Comparison of ENCODE assay signal across 9 cellular contexts in genomic region chr4:90960433-90960832, GRCh38.
"Had no signal": no experiment of that assay in that cellular context is flagged by ENCODE, and none has a peak within 500 bp of the region (broad histone marks: within the 10 kb centered on the region; RNA-seq: fewer than 3 reads in every experiment).

No MANE protein-coding gene starts in this region.

- H3K9me3 Mint-ChIP-seq: activated CD4-positive, alpha-beta T cell treated with anti-CD3 and anti-CD28 coated beads, Interleukin-2, amount 10 ng/mL, durations not matched to agents 24 days and 14 days; activated T-helper 1 cell treated with anti-CD3 and anti-CD28 coated beads, Interleukin-12 subunit alpha, Interleukin-12 subunit beta, Interleukin-2, Interleukin-4 antibody, amounts not matched to agents 30 ng/mL and 10 ng/mL and 1 ng/mL, durations not matched to agents 14 hours and 24 hours and 36 hours; stimulated activated memory B cell treated with anti-CD40 and anti-IgM and Interleukin-4, amounts not matched to agents 10 μg/mL and 1 μg/mL and 100 μg/mL, for 72 hours had no signal

- ATAC-seq: natural killer cell; right lobe of liver; stimulated activated memory B cell treated with anti-CD40 and anti-IgM and Interleukin-4, amounts not matched to agents 10 μg/mL and 1 μg/mL and 100 μg/mL, for 72 hours had no signal

- H3K27ac Mint-ChIP-seq: activated CD4-positive, alpha-beta T cell treated with anti-CD3 and anti-CD28 coated beads, Interleukin-2, amount 10 ng/mL, durations not matched to agents 24 days and 14 days; activated T-helper 1 cell treated with anti-CD3 and anti-CD28 coated beads, Interleukin-12 subunit alpha, Interleukin-12 subunit beta, Interleukin-2, Interleukin-4 antibody, amounts not matched to agents 30 ng/mL and 10 ng/mL and 1 ng/mL, durations not matched to agents 14 hours and 24 hours and 36 hours; natural killer cell; stimulated activated memory B cell treated with anti-CD40 and anti-IgM and Interleukin-4, amounts not matched to agents 10 μg/mL and 1 μg/mL and 100 μg/mL, for 72 hours had no signal

- H3K4me3 Mint-ChIP-seq: activated CD4-positive, alpha-beta T cell treated with anti-CD3 and anti-CD28 coated beads, Interleukin-2, amount 10 ng/mL, durations not matched to agents 24 days and 14 days; activated T-helper 1 cell treated with anti-CD3 and anti-CD28 coated beads, Interleukin-12 subunit alpha, Interleukin-12 subunit beta, Interleukin-2, Interleukin-4 antibody, amounts not matched to agents 30 ng/mL and 10 ng/mL and 1 ng/mL, durations not matched to agents 14 hours and 24 hours and 36 hours; natural killer cell; stimulated activated memory B cell treated with anti-CD40 and anti-IgM and Interleukin-4, amounts not matched to agents 10 μg/mL and 1 μg/mL and 100 μg/mL, for 72 hours had no signal

- H3K4me1 Mint-ChIP-seq: activated CD4-positive, alpha-beta T cell treated with anti-CD3 and anti-CD28 coated beads, Interleukin-2, amount 10 ng/mL, durations not matched to agents 24 days and 14 days; natural killer cell; stimulated activated memory B cell treated with anti-CD40 and anti-IgM and Interleukin-4, amounts not matched to agents 10 μg/mL and 1 μg/mL and 100 μg/mL, for 72 hours had no signal

- H3K36me3 Mint-ChIP-seq: stimulated activated memory B cell treated with anti-CD40 and anti-IgM and Interleukin-4, amounts not matched to agents 10 μg/mL and 1 μg/mL and 100 μg/mL, for 72 hours had no signal

- DNase-seq: activated CD4-positive, alpha-beta T cell treated with anti-CD3 and anti-CD28 coated beads, Interleukin-2, amount 10 ng/mL, durations not matched to agents 24 days and 14 days; activated naive CD4-positive, alpha-beta T cell treated with Interleukin-2 at 50 U/mL for 16 hours; dorsolateral prefrontal cortex; natural killer cell; occipital lobe; right lobe of liver; tibial artery had no signal
